In genomic region chr19:45938733-45939319, GRCh38 we compare ENCODE assay signal across 25 cellular contexts. TPM values are rescaled to one million over a fixed set of nuclear protein-coding genes. Genes with fewer than 3 reads are reported as not detected.
A peak's percentile ranks its signal among the peaks of the same experiment; 100 is the strongest.
DNase-seq lines count a peak whose midpoint lies in the region; ATAC-seq, FAIRE-seq and TF ChIP-seq lines count a peak whose summit lies in the region.
"Had no signal": no experiment of that assay in that cellular context is flagged by ENCODE, and none has a peak within 500 bp of the region (broad histone marks: within the 10 kb centered on the region; RNA-seq: fewer than 3 reads in every experiment).

No MANE protein-coding gene starts in this region.

- H3K27ac ChIP-seq in Karpas-422 (ENCODE audit: low read length): no peak overlapping the region
- no peak overlapping the region for H3K27ac ChIP-seq in H1 (ENCODE audit: low read depth, low read length)
- H3K27ac ChIP-seq: BLaER1 treated with 17β-estradiol and CSF1 and Interleukin-3, amounts not matched to agents 10 nM and 100 nM; tibial artery had no signal

- H3K4me2 ChIP-seq in Karpas-422 (ENCODE audit: low read depth, low read length, poor library complexity, severe bottlenecking): no peak overlapping the region
- no peak overlapping the region for H3K4me2 ChIP-seq in H1 (ENCODE audit: insufficient read depth in 1 of 2, low read depth in 2 of 2, low read length in 2 of 2)

- no peak overlapping the region for H2BK120ac ChIP-seq in H1 (replicated peaks; ENCODE audit: low read depth, low read length)

- H3K79me2 ChIP-seq in Karpas-422 (ENCODE audit: low read length) (no peaks in the 10 kb centered on the region), H1 (ENCODE audit: control insufficient read depth in 1 of 2, insufficient read depth in 2 of 2, low read length in 2 of 2) (no peaks in the 10 kb centered on the region)

- H3K56ac ChIP-seq in H1 (replicated peaks; ENCODE audit: insufficient read length, low read depth, low read length): no peak overlapping the region

- no peak for TF ChIP-seq EP300 in H1 (IDR thresholded peaks at IDR 0.05; ENCODE audit: borderline replicate concordance in 1 of 2, low read depth in 2 of 2, low read length in 2 of 2)

- H3K9me3 ChIP-seq in Karpas-422 (ENCODE audit: low read length): no peaks in the 10 kb centered on the region; the same call in 1 of the 2 replicates
- no peaks in the 10 kb centered on the region for H3K9me3 ChIP-seq in H1 (ENCODE audit: insufficient read depth in 2 of 2, low read depth in 1 of 2, low read length in 1 of 2)
- H3K9me3 ChIP-seq: BLaER1 treated with 17β-estradiol and CSF1 and Interleukin-3, amounts not matched to agents 10 nM and 100 nM had no signal

- H2BK20ac ChIP-seq in H1 (ENCODE audit: low read length): no peak overlapping the region

- no peak for FAIRE-seq in H1 (lab: Jason Lieb, UNC)
- FAIRE-seq: frontal cortex, small intestine had no signal

- no peak overlapping the region for H4K91ac ChIP-seq in H1 (replicated peaks; ENCODE audit: insufficient read length, low read length)

- H2BK12ac ChIP-seq in H1 (ENCODE audit: low read depth, low read length): no peak overlapping the region

- H3K4me3 ChIP-seq in Karpas-422 (ENCODE audit: low read length): no peak overlapping the region
- H3K4me3 ChIP-seq in H1 (ENCODE audit: extremely low read depth in 1 of 4, insufficient read depth in 2 of 4, low read depth in 3 of 4, low read length in 4 of 4): no peak overlapping the region
- H3K4me3 ChIP-seq: BLaER1 treated with 17β-estradiol and CSF1 and Interleukin-3, amounts not matched to agents 10 nM and 100 nM; tibial artery had no signal

- H2BK15ac ChIP-seq in H1 (ENCODE audit: low read length): no peak overlapping the region

- no peak overlapping the region for H3K23ac ChIP-seq in H1 (ENCODE audit: insufficient read length)

- H4K8ac ChIP-seq in H1 (ENCODE audit: extremely low read depth, insufficient read depth, low read length): no peak overlapping the region

- H3K27me3 ChIP-seq in Karpas-422 (ENCODE audit: low read length): no peaks in the 10 kb centered on the region
- H3K27me3 ChIP-seq in H1 (replicated peaks in 1 of 4; ENCODE audit: control insufficient read depth in 3 of 4, extremely low read depth in 1 of 4, insufficient read depth in 3 of 4, low read length in 3 of 4): no peaks in the 10 kb centered on the region

- H3K9ac ChIP-seq in Karpas-422 (ENCODE audit: low read length): no peak overlapping the region
- no peak overlapping the region for H3K9ac ChIP-seq in H1 (replicated peaks in 1 of 4; ENCODE audit: extremely low read depth in 1 of 4, low read depth in 3 of 4, low read length in 3 of 4)
- H3K9ac ChIP-seq: BLaER1 treated with 17β-estradiol and CSF1 and Interleukin-3, amounts not matched to agents 10 nM and 100 nM had no signal

- H2BK5ac ChIP-seq in H1 (ENCODE audit: low read depth, low read length): no peak overlapping the region

- WGBS in H1 (ENCODE audit: extremely low coverage in 1 of 2, insufficient coverage in 1 of 2, insufficient read length in 1 of 2, insufficient replicate concordance in 2 of 2, low coverage in 1 of 2, low lambda C conversion rate in 2 of 2, missing lambda C conversion rate in 1 of 2), 2 experiments: 92% methylated on average over 3 of the region's 3 CpGs; no CpG with 5 or more reads in 1 of the 2 experiments

- no peak overlapping the region for H3K14ac ChIP-seq in H1 (ENCODE audit: insufficient read length)

- TF ChIP-seq RAD21 in H1 (IDR thresholded peaks at IDR 0.05 in 1 of 2, conservative IDR thresholded peaks at IDR 0.05 in 1 of 2; ENCODE audit: low read depth in 2 of 2, low read length in 2 of 2): no peak

- POLR2A ChIA-PET in H1 (lab: Charles Lee; ENCODE audit: partially characterized antibody): interaction anchor here (1.0 to 1.2 kb wide), 2 partner anchors 11 to 14 kb away, joined by 3 to 5 read pairs; no protein-coding TSS in a partner anchor

- H3K4me1 ChIP-seq in Karpas-422 (ENCODE audit: low read length): no peaks in the 10 kb centered on the region; the same call in 1 of the 2 replicates
- peaks cover 0 to 3% (median 0%) of the 10 kb centered on the region in 4 experiments; a peak in 2 of 7 replicates for H3K4me1 ChIP-seq in H1 (replicated peaks in 1 of 4; ENCODE audit: control insufficient read depth in 3 of 4, insufficient read depth in 4 of 4, low read length in 3 of 4)

- no peaks in the 10 kb centered on the region for H3K23me2 ChIP-seq in H1 (ENCODE audit: low read depth, low read length)

- DNase-seq in Karpas-422 (peak; percentile 58), H1 (ENCODE audit: low read depth in 1 of 2, low spot score in 2 of 2) (no peak), kidney glomerular epithelial cell (lab: John Stamatoyannopoulos, UW) (no peak)
- DNase-seq: ACHN; activated naive CD4-positive, alpha-beta T cell treated with anti-CD3 and anti-CD28 coated beads for 36 hours; activated T-cell treated with anti-CD3 and anti-CD28 coated beads, Interleukin-2, amount 50 U/mL, for 24 hours; aorta; hippocampal formation; KBM-7; NCI-H2171; NCI-H526; small intestine; stimulated activated CD4-positive, alpha-beta T cell treated with anti-CD3 and anti-CD28 coated beads, Interleukin-4, amount 100 ng/mL, for 1 hour; stimulated activated naive CD8-positive, alpha-beta T cell treated with anti-CD3 and anti-CD28 coated beads, Interleukin-15, Interleukin-2, amounts not matched to agents 100 U/mL and 50 U/mL, for 24 hours; T1000; tibial artery had no signal

- H3K79me1 ChIP-seq in H1 (ENCODE audit: low read depth, low read length): no peaks in the 10 kb centered on the region

- H3K36me3 ChIP-seq in Karpas-422 (ENCODE audit: insufficient read depth, low read length) (no peaks in the 10 kb centered on the region), H1 (ENCODE audit: control insufficient read depth in 2 of 4, insufficient read depth in 4 of 4, low read length in 3 of 4) (peaks cover 0 to 9% (median 0%) of the 10 kb centered on the region in 4 experiments; a peak in 2 of 8 replicates)
- H3K36me3 ChIP-seq: BLaER1 treated with 17β-estradiol and CSF1 and Interleukin-3, amounts not matched to agents 10 nM and 100 nM; tibial artery had no signal

- H3K4ac ChIP-seq in H1 (replicated peaks; ENCODE audit: insufficient read length, low read depth, low read length): no peak overlapping the region

- no peak for ATAC-seq in HG02678 (IDR thresholded peaks at IDR 0.05; ENCODE audit: unreplicated experiment)
- ATAC-seq: stimulated activated naive CD8-positive, alpha-beta T cell treated with anti-CD3 and anti-CD28 coated beads, Interleukin-15, Interleukin-2, amounts not matched to agents 100 U/mL and 50 U/mL, for 24 hours had no signal

- H3K18ac ChIP-seq in H1 (ENCODE audit: extremely low read depth, low read length): no peak overlapping the region

- H2AFZ ChIP-seq in Karpas-422 (ENCODE audit: low read length): peak overlapping the region; percentile 12; the same call in 1 of the 2 replicates
- H2AFZ ChIP-seq in H1 (ENCODE audit: low read length): no peak overlapping the region

- H4K5ac ChIP-seq in H1 (ENCODE audit: insufficient read length, low read depth, low read length): no peak overlapping the region

- H3K9me2 ChIP-seq in Karpas-422 (replicated peaks; ENCODE audit: insufficient read depth, low read length): no peaks in the 10 kb centered on the region

- TF ChIP-seq CTCF in H1 (IDR thresholded peaks at IDR 0.05; ENCODE audit: control extremely low read depth in 1 of 3, insufficient read depth in 1 of 3, low read depth in 1 of 3, low read length in 3 of 3): no peak

- H4K20me1 ChIP-seq in Karpas-422 (ENCODE audit: insufficient read depth, low read depth, low read length): no peaks in the 10 kb centered on the region
- H4K20me1 ChIP-seq in H1 (replicated peaks in 1 of 2; ENCODE audit: control insufficient read depth in 1 of 2, insufficient read depth in 2 of 2, low read length in 2 of 2): peaks cover 0 to 2% of the 10 kb centered on the region in 2 experiments
- H4K20me1 ChIP-seq: BLaER1 treated with 17β-estradiol and CSF1 and Interleukin-3, amounts not matched to agents 10 nM and 100 nM had no signal

- CTCF ChIA-PET in H1 (lab: Charles Lee; ENCODE audit: partially characterized antibody): interaction anchor here (0.6 to 0.9 kb wide), 2 partner anchors 15 to 69 kb away, joined by 3 read pairs; no protein-coding TSS in a partner anchor

- no peak for TF ChIP-seq POLR2A in H1 (IDR thresholded peaks at IDR 0.05; ENCODE audit: control extremely low read depth in 1 of 2, low read depth in 2 of 2, low read length in 2 of 2)

- no peak overlapping the region for H2AK5ac ChIP-seq in H1 (ENCODE audit: low read depth, low read length)

RNA-seq across cellular contexts. Expression of gene NANOS2, which starts 24.2 kb away (rescaled TPM):
- total RNA-seq in Karpas-422 (2014; rRNA removed; shearing (Covaris generic); ENCODE audit: low replicate concordance): not detected in 2 replicates
- not detected in 2 replicates for total RNA-seq in H1 (2021; fragmentation: NEBNext Ultra II Directional; extraction: Animal tissue kit (Norgen Biotek cat#: 25700))
- 0.20 and 0.24 TPM in 2 replicates for polyA plus RNA-seq in H1 (2011; rRNA removed)
- 0.09 TPM for polyA plus RNA-seq in H1 (2011; cell fraction: cytosol; rRNA removed)
- polyA plus RNA-seq in H1 (2011; cell fraction: nucleus; rRNA removed): 0.56 TPM
- 0.13 to 0.17 TPM in 2 of 4 replicates, not detected in the others for polyA plus RNA-seq in H1 (2012, experiment 1 of 2)
- not detected for polyA plus RNA-seq in H1 (2012, experiment 2 of 2)
- 0.10 TPM for polyA plus RNA-seq in H1 (2013, experiment 1 of 2)
- 0.06 TPM for polyA plus RNA-seq in H1 (2013, experiment 2 of 2)
- not detected in 2 replicates for polyA minus RNA-seq in H1 (2011; rRNA and poly(A)+ RNA removed)
- polyA minus RNA-seq in H1 (2011; cell fraction: cytosol; rRNA and poly(A)+ RNA removed): not detected
- not detected for polyA minus RNA-seq in H1 (2011; cell fraction: nucleus; rRNA and poly(A)+ RNA removed)
- total RNA-seq: activated naive CD4-positive, alpha-beta T cell treated with anti-CD3 and anti-CD28 coated beads for 36 hours; aorta; Daoy; frontal cortex; H4; lower leg skin; mucosa of gallbladder; pulmonary artery endothelial cell had no signal
- polyA plus RNA-seq: aorta, esophagus, small intestine had no signal

RNA-seq across cellular contexts. Expression of gene NOVA2, which starts 34.8 kb away (rescaled TPM):
- 0.07 TPM in 1 of 2 replicates, not detected in the other for total RNA-seq in Karpas-422 (2014; rRNA removed; shearing (Covaris generic); ENCODE audit: low replicate concordance)
- 22.7 and 24.6 TPM in 2 replicates for total RNA-seq in H1 (2021; fragmentation: NEBNext Ultra II Directional; extraction: Animal tissue kit (Norgen Biotek cat#: 25700))
- 3.2 and 4.5 TPM in 2 replicates for polyA plus RNA-seq in H1 (2011; rRNA removed)
- 2.7 TPM for polyA plus RNA-seq in H1 (2011; cell fraction: cytosol; rRNA removed)
- polyA plus RNA-seq in H1 (2011; cell fraction: nucleus; rRNA removed): 4.4 TPM
- polyA plus RNA-seq in H1 (2012, experiment 1 of 2): 11.1 to 12.7 TPM (median 11.8 TPM) in 4 replicates
- polyA plus RNA-seq in H1 (2012, experiment 2 of 2): 10.4 TPM
- 8.0 TPM for polyA plus RNA-seq in H1 (2013, experiment 1 of 2)
- 7.7 TPM for polyA plus RNA-seq in H1 (2013, experiment 2 of 2)
- polyA minus RNA-seq in H1 (2011; rRNA and poly(A)+ RNA removed): 6.2 and 7.1 TPM in 2 replicates
- 10.1 TPM for polyA minus RNA-seq in H1 (2011; cell fraction: cytosol; rRNA and poly(A)+ RNA removed)
- 4.7 TPM for polyA minus RNA-seq in H1 (2011; cell fraction: nucleus; rRNA and poly(A)+ RNA removed)
- total RNA-seq: activated naive CD4-positive, alpha-beta T cell treated with anti-CD3 and anti-CD28 coated beads for 36 hours; Daoy had no signal

RNA-seq across cellular contexts. Expression of gene MYPOP, which starts 36.4 kb away (rescaled TPM):
- total RNA-seq in Karpas-422 (2014; rRNA removed; shearing (Covaris generic); ENCODE audit: low replicate concordance): 5.3 and 6.8 TPM in 2 replicates
- 11.1 and 12.6 TPM in 2 replicates for total RNA-seq in H1 (2021; fragmentation: NEBNext Ultra II Directional; extraction: Animal tissue kit (Norgen Biotek cat#: 25700))
- polyA plus RNA-seq in H1 (2011; rRNA removed): 3.2 and 5.8 TPM in 2 replicates
- polyA plus RNA-seq in H1 (2011; cell fraction: cytosol; rRNA removed): 2.2 TPM
- 6.4 TPM for polyA plus RNA-seq in H1 (2011; cell fraction: nucleus; rRNA removed)
- polyA plus RNA-seq in H1 (2012, experiment 1 of 2): 7.3 to 9.2 TPM (median 8.6 TPM) in 4 replicates
- polyA plus RNA-seq in H1 (2012, experiment 2 of 2): 5.3 TPM
- polyA plus RNA-seq in H1 (2013, experiment 1 of 2): 10.5 TPM
- polyA plus RNA-seq in H1 (2013, experiment 2 of 2): 10.1 TPM
- polyA minus RNA-seq in H1 (2011; rRNA and poly(A)+ RNA removed): 0.54 and 0.79 TPM in 2 replicates
- 2.7 TPM for polyA minus RNA-seq in H1 (2011; cell fraction: cytosol; rRNA and poly(A)+ RNA removed)
- polyA minus RNA-seq in H1 (2011; cell fraction: nucleus; rRNA and poly(A)+ RNA removed): 1.6 TPM

RNA-seq across cellular contexts. Expression of gene IRF2BP1, which starts 52.9 kb away (rescaled TPM):
- total RNA-seq in Karpas-422 (2014; rRNA removed; shearing (Covaris generic); ENCODE audit: low replicate concordance): 21.1 and 65.1 TPM in 2 replicates
- total RNA-seq in H1 (2021; fragmentation: NEBNext Ultra II Directional; extraction: Animal tissue kit (Norgen Biotek cat#: 25700)): 24.4 and 25.3 TPM in 2 replicates
- polyA plus RNA-seq in H1 (2011; rRNA removed): 12.1 and 22.1 TPM in 2 replicates
- polyA plus RNA-seq in H1 (2011; cell fraction: cytosol; rRNA removed): 14.9 TPM
- polyA plus RNA-seq in H1 (2011; cell fraction: nucleus; rRNA removed): 16.2 TPM
- 9.9 to 15.9 TPM (median 13.9 TPM) in 4 replicates for polyA plus RNA-seq in H1 (2012, experiment 1 of 2)
- polyA plus RNA-seq in H1 (2012, experiment 2 of 2): 14.7 TPM
- 9.6 TPM for polyA plus RNA-seq in H1 (2013, experiment 1 of 2)
- 8.2 TPM for polyA plus RNA-seq in H1 (2013, experiment 2 of 2)
- polyA minus RNA-seq in H1 (2011; rRNA and poly(A)+ RNA removed): 4.6 and 5.9 TPM in 2 replicates
- polyA minus RNA-seq in H1 (2011; cell fraction: cytosol; rRNA and poly(A)+ RNA removed): 15.4 TPM
- 19.1 TPM for polyA minus RNA-seq in H1 (2011; cell fraction: nucleus; rRNA and poly(A)+ RNA removed)

RNA-seq across cellular contexts. Expression of gene CCDC61, which starts 56.4 kb away (rescaled TPM):
- total RNA-seq in Karpas-422 (2014; rRNA removed; shearing (Covaris generic); ENCODE audit: low replicate concordance): 6.4 and 13.5 TPM in 2 replicates
- total RNA-seq in H1 (2021; fragmentation: NEBNext Ultra II Directional; extraction: Animal tissue kit (Norgen Biotek cat#: 25700)): 16.1 and 17.4 TPM in 2 replicates
- 7.8 and 11.5 TPM in 2 replicates for polyA plus RNA-seq in H1 (2011; rRNA removed)
- polyA plus RNA-seq in H1 (2011; cell fraction: cytosol; rRNA removed): 10.1 TPM
- polyA plus RNA-seq in H1 (2011; cell fraction: nucleus; rRNA removed): 28.3 TPM
- polyA plus RNA-seq in H1 (2012, experiment 1 of 2): 8.6 to 11.4 TPM (median 10.5 TPM) in 4 replicates
- 7.5 TPM for polyA plus RNA-seq in H1 (2012, experiment 2 of 2)
- 7.2 TPM for polyA plus RNA-seq in H1 (2013, experiment 1 of 2)
- polyA plus RNA-seq in H1 (2013, experiment 2 of 2): 7.1 TPM
- 4.9 and 6.1 TPM in 2 replicates for polyA minus RNA-seq in H1 (2011; rRNA and poly(A)+ RNA removed)
- polyA minus RNA-seq in H1 (2011; cell fraction: cytosol; rRNA and poly(A)+ RNA removed): 11.1 TPM
- polyA minus RNA-seq in H1 (2011; cell fraction: nucleus; rRNA and poly(A)+ RNA removed): 36.0 TPM

Comparison
In these comparisons a context has a peak if more than half of its experiments do, and no peak if none do; other contexts are left out.
1. RNA of gene NOVA2, which starts 34.8 kb away (total RNA-seq): 22.7 to 24.6 TPM in H1; 0.07 TPM in Karpas-422; every median in the first group is over 10 times any median in the second.